In the genomic region with DNA sequence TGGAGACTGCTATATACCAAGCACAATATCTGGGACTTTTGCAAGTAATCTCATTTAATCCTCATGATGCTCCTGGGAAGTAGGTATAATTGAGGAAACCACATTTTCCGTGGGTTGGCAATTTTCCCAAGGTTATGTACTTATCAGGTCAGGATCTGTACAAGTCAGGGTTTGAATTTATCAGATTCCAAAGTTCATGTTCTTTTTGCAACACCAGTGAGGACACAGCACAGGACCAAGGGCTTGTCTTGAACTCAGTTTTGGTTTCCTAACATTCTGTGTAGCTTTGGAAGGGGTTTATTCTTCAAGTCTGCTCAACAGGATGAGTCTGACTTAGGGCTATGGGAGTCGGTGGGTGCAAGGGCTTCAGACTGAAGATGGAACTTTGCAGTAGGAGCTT, we compare ENCODE assay signal across 15 cellular contexts. TPM values are rescaled to one million over a fixed set of nuclear protein-coding genes. Genes with fewer than 3 reads are reported as not detected.
DNase-seq lines count a peak whose midpoint lies in the region; ATAC-seq and TF ChIP-seq lines count a peak whose summit lies in the region.
"Had no signal": no experiment of that assay in that cellular context is flagged by ENCODE, and none has a peak within 500 bp of the region (broad histone marks: within the 10 kb centered on the region; RNA-seq: fewer than 3 reads in every experiment).

No MANE protein-coding gene starts in this region.

- ATAC-seq in IMR-90 (ENCODE audit: low read depth), result no peak
- ATAC-seq in mucosa of descending colon, result peak; percentile 46
- ATAC-seq in stimulated activated memory B cell treated with anti-CD40 and anti-IgM and Interleukin-4, amounts not matched to agents 10 μg/mL and 1 μg/mL and 100 μg/mL, for 72 hours, result no peak

- no peak overlapping the region for H2BK5ac ChIP-seq in IMR-90 (ENCODE audit: low read depth, low read length, poor library complexity, severe bottlenecking)

- H3K4me1 Mint-ChIP-seq in stimulated activated memory B cell treated with anti-CD40 and anti-IgM and Interleukin-4, amounts not matched to agents 10 μg/mL and 1 μg/mL and 100 μg/mL, for 72 hours, result peaks cover 10% of the 10 kb centered on the region
- H3K4me1 Mint-ChIP-seq: CD4-positive, CD25-positive, alpha-beta regulatory T cell had no signal

- no peak overlapping the region for H4K5ac ChIP-seq in IMR-90 (ENCODE audit: low read depth, low read length)

- H3K27ac ChIP-seq in ACC112 (ENCODE audit: low read depth, low read length) (peak overlapping the region; percentile 62), IMR-90 (ENCODE audit: insufficient read depth, low read length) (no peak overlapping the region), epithelial cell of prostate (peak overlapping the region; percentile 63)
- H3K27ac ChIP-seq: BLaER1 treated with 17β-estradiol and CSF1 and Interleukin-3, amounts not matched to agents 10 nM and 100 nM had no signal

- BruUV-seq in IMR-90 (replicated peaks; lab: Mats Ljungman, UMichigan), result no TSS peak

- H3K79me1 ChIP-seq in IMR-90 (ENCODE audit: low read depth in 1 of 2, low read length in 2 of 2), result peaks cover 0 to 9% of the 10 kb centered on the region in 2 experiments; a peak in 1 of 4 replicates

- H3K4ac ChIP-seq in IMR-90 (ENCODE audit: low read depth, low read length), result no peak overlapping the region

- H3K4me3 Mint-ChIP-seq in stimulated activated memory B cell treated with anti-CD40 and anti-IgM and Interleukin-4, amounts not matched to agents 10 μg/mL and 1 μg/mL and 100 μg/mL, for 72 hours, result no peak overlapping the region
- H3K4me3 Mint-ChIP-seq: CD4-positive, CD25-positive, alpha-beta regulatory T cell had no signal

- H3K27me3 ChIP-seq in ACC112 (ENCODE audit: insufficient read depth, low read length) (no peaks in the 10 kb centered on the region), IMR-90 (ENCODE audit: control insufficient read depth, insufficient read depth, low read length) (no peaks in the 10 kb centered on the region)
- H3K27me3 ChIP-seq: BLaER1 treated with 17β-estradiol and CSF1 and Interleukin-3, amounts not matched to agents 10 nM and 100 nM had no signal

- H3K79me2 ChIP-seq in ACC112 (ENCODE audit: control insufficient read depth, insufficient read depth, low read length, unreplicated experiment), result no peaks in the 10 kb centered on the region

- no peak overlapping the region for H4K91ac ChIP-seq in IMR-90 (ENCODE audit: insufficient read depth, low read depth, low read length)

- dilution Hi-C loops in IMR-90 (cut with HindIII; ENCODE audit: low sequenced_read_pairs, unreplicated experiment), result no loop called here

- CTCF ChIA-PET in IMR-90 (lab: Yijun Ruan, JAX), result interaction anchor here (1.0 kb wide), 1 partner anchor 16 kb away, joined by 3 read pairs; no protein-coding TSS in a partner anchor

- no peak overlapping the region for H2BK120ac ChIP-seq in IMR-90 (ENCODE audit: low read depth, low read length)

- H3K4me1 ChIP-seq in ACC112 (ENCODE audit: control insufficient read depth, insufficient read depth, low read length, unreplicated experiment), result peaks cover 33% of the 10 kb centered on the region
- peaks cover 2% of the 10 kb centered on the region; the same call in 1 of the 2 replicates for H3K4me1 ChIP-seq in IMR-90 (ENCODE audit: control insufficient read depth, insufficient read depth, low read length)
- peaks cover 13% of the 10 kb centered on the region for H3K4me1 ChIP-seq in mucosa of descending colon (ENCODE audit: low read depth)

- POLR2A ChIA-PET in IMR-90 (lab: Charles Lee; ENCODE audit: unreplicated experiment), result no interaction called here

- no peaks in the 10 kb centered on the region for H3K9me3 Mint-ChIP-seq in stimulated activated memory B cell treated with anti-CD40 and anti-IgM and Interleukin-4, amounts not matched to agents 10 μg/mL and 1 μg/mL and 100 μg/mL, for 72 hours
- H3K9me3 Mint-ChIP-seq: CD4-positive, CD25-positive, alpha-beta regulatory T cell had no signal

- TF ChIP-seq POLR2A in IMR-90 (IDR thresholded peaks at IDR 0.05; ENCODE audit: low read depth, low read length), result no peak

- no peaks in the 10 kb centered on the region for H4K20me1 ChIP-seq in IMR-90 (ENCODE audit: insufficient read depth, low read length)
- H4K20me1 ChIP-seq: BLaER1 treated with 17β-estradiol and CSF1 and Interleukin-3, amounts not matched to agents 10 nM and 100 nM had no signal

- H3K4me2 ChIP-seq in IMR-90 (ENCODE audit: low read depth, low read length), result no peak overlapping the region

- H3K9me3 ChIP-seq in IMR-90 (ENCODE audit: control insufficient read depth, insufficient read depth, low read length) (no peaks in the 10 kb centered on the region), mucosa of descending colon (no peaks in the 10 kb centered on the region)

- H4K8ac ChIP-seq in IMR-90 (ENCODE audit: low read depth in 2 of 2, low read length in 2 of 2), result no peak overlapping the region; a peak in 1 of 4 replicates

- no peak overlapping the region; the same call in 1 of the 2 replicates for H3K14ac ChIP-seq in IMR-90 (replicated peaks; ENCODE audit: low read depth, low read length)

- no peaks in the 10 kb centered on the region for H3K27me3 Mint-ChIP-seq in stimulated activated memory B cell treated with anti-CD40 and anti-IgM and Interleukin-4, amounts not matched to agents 10 μg/mL and 1 μg/mL and 100 μg/mL, for 72 hours
- H3K27me3 Mint-ChIP-seq: CD4-positive, CD25-positive, alpha-beta regulatory T cell had no signal

- no peak overlapping the region for H3K18ac ChIP-seq in IMR-90 (ENCODE audit: low read depth, low read length)

- H2BK15ac ChIP-seq in IMR-90 (ENCODE audit: low read depth, low read length), result peak overlapping the region; percentile 28; the same call in 1 of the 3 replicates

- TF ChIP-seq CTCF in IMR-90 (conservative IDR thresholded peaks at IDR 0.05; ENCODE audit: low read depth, low read length) (no peak), mucosa of descending colon (IDR thresholded peaks at IDR 0.05) (no peak)

- H2BK20ac ChIP-seq in IMR-90 (ENCODE audit: low read depth, low read length), result peak overlapping the region; percentile 34; the same call in 1 of the 2 replicates

- H3K27ac Mint-ChIP-seq in stimulated activated memory B cell treated with anti-CD40 and anti-IgM and Interleukin-4, amounts not matched to agents 10 μg/mL and 1 μg/mL and 100 μg/mL, for 72 hours, result no peak overlapping the region
- H3K27ac Mint-ChIP-seq: CD4-positive, CD25-positive, alpha-beta regulatory T cell had no signal

- DNase-seq in IMR-90 (no peak), epithelial cell of prostate (ENCODE audit: low read depth, low spot score) (no peak), mucosa of descending colon (peak in 1 of 3 donors; percentile 9), globus pallidus (ENCODE audit: low spot score) (no peak), HCEC 1CT (no peak), amygdala (lab: John Stamatoyannopoulos, UW) (no peak)
- DNase-seq: 8988T; ACHN; CD4-positive, CD25-positive, alpha-beta regulatory T cell; DMS 273 treated with DMSO at 0.1 percent for 48 hours had no signal

- WGBS in IMR-90 (ENCODE audit: extremely low coverage in 2 of 2, insufficient read length in 1 of 2), 2 experiments, result no CpG with 5 or more reads among the region's 2 CpGs

- intact Hi-C loops in IMR-90 (cut with micrococcal nuclease) (no loop called here), mucosa of descending colon (cut with DNase I, micrococcal nuclease) (no loop called here)

- no peaks in the 10 kb centered on the region for H3K36me3 Mint-ChIP-seq in stimulated activated memory B cell treated with anti-CD40 and anti-IgM and Interleukin-4, amounts not matched to agents 10 μg/mL and 1 μg/mL and 100 μg/mL, for 72 hours
- H3K36me3 Mint-ChIP-seq: CD4-positive, CD25-positive, alpha-beta regulatory T cell had no signal

- H2AK9ac ChIP-seq in IMR-90 (replicated peaks; ENCODE audit: low read depth, low read length, poor library complexity), result no peak overlapping the region

- in situ Hi-C loops in IMR-90 (cut with MboI; ENCODE audit: low sequenced_read_pairs), result no loop called here

- no peak for TF ChIP-seq RAD21 in IMR-90 (IDR thresholded peaks at IDR 0.05; ENCODE audit: low read length)

- peak overlapping the region; percentile 46; the same call in 1 of the 2 replicates for H3K23ac ChIP-seq in IMR-90 (ENCODE audit: low read depth, low read length)

- H3K56ac ChIP-seq in IMR-90 (ENCODE audit: extremely low read depth, insufficient read depth, low read length), result no peak overlapping the region

- no peak overlapping the region for H3K9ac ChIP-seq in IMR-90 (ENCODE audit: low read depth, low read length)
- H3K9ac ChIP-seq: BLaER1 treated with 17β-estradiol and CSF1 and Interleukin-3, amounts not matched to agents 10 nM and 100 nM had no signal

- H2AFZ ChIP-seq in ACC112 (ENCODE audit: low read length, unreplicated experiment) (no peak overlapping the region), IMR-90 (replicated peaks; ENCODE audit: low read length, poor library complexity) (no peak overlapping the region)

- 0 out of 2 replicates have a peak overlapping the region, but pooled peaks have one; percentile 48 for H2AK5ac ChIP-seq in IMR-90 (ENCODE audit: low read depth, low read length)

- peaks cover 13% of the 10 kb centered on the region for H3K9me1 ChIP-seq in IMR-90 (ENCODE audit: insufficient read depth, low read length)

- H3K36me3 ChIP-seq in ACC112 (ENCODE audit: insufficient read depth, low read length) (no peaks in the 10 kb centered on the region), IMR-90 (ENCODE audit: control insufficient read depth, insufficient read depth, low read length) (no peaks in the 10 kb centered on the region), mucosa of descending colon (ENCODE audit: low read depth) (no peaks in the 10 kb centered on the region)
- H3K36me3 ChIP-seq: BLaER1 treated with 17β-estradiol and CSF1 and Interleukin-3, amounts not matched to agents 10 nM and 100 nM had no signal

- H3K4me3 ChIP-seq in ACC112 (ENCODE audit: low read depth, low read length) (no peak overlapping the region), IMR-90 (ENCODE audit: insufficient read depth, low read depth, low read length) (no peak overlapping the region), mucosa of descending colon (no peak overlapping the region)
- H3K4me3 ChIP-seq: BLaER1 treated with 17β-estradiol and CSF1 and Interleukin-3, amounts not matched to agents 10 nM and 100 nM had no signal

TF ChIP-seq in IMR-90, 13 proteins besides CTCF, POLR2A, EP300 and RAD21:
- TF ChIP-seq RFX5 (IDR thresholded peaks at IDR 0.05; ENCODE audit: low read depth, low read length), result no peak

RNA-seq across cellular contexts. Expression of a gene that starts 30.4 kb away (rescaled TPM):
- total RNA-seq in IMR-90 (2012; rRNA removed), result 0.56 and 1.4 TPM in 2 replicates
- 0.53 and 0.87 TPM in 2 replicates for polyA plus RNA-seq in IMR-90 (2012; rRNA removed)
- 0.42 and 0.49 TPM in 2 replicates for polyA plus RNA-seq in IMR-90 (2012; cell fraction: cytosol; rRNA removed)
- 0.81 and 1.2 TPM in 2 replicates for polyA plus RNA-seq in IMR-90 (2012; cell fraction: nucleus; rRNA removed; ENCODE audit: low replicate concordance)
- 1 to 10 TPM; 1.4 to 4.2 (median 2.6) TPM for total RNA-seq in mucosa of descending colon
- total RNA-seq: Calu3; CD4-positive, CD25-positive, alpha-beta regulatory T cell; Daoy had no signal
